21 cellular contexts compared by ENCODE assay signal in genomic region chr12:113477171-113477841, GRCh38. TPM values are rescaled to one million over a fixed set of nuclear protein-coding genes. Genes with fewer than 3 reads are reported as not detected.
A peak's percentile ranks its signal among the peaks of the same experiment; 100 is the strongest.
DNase-seq lines count a peak whose midpoint lies in the region; ATAC-seq and TF ChIP-seq lines count a peak whose summit lies in the region.
"Had no signal": no experiment of that assay in that cellular context is flagged by ENCODE, and none has a peak within 500 bp of the region (broad histone marks: within the 10 kb centered on the region; RNA-seq: fewer than 3 reads in every experiment).

No MANE protein-coding gene starts in this region.

- no peak overlapping the region for H3K9ac ChIP-seq in iPS-18a (ENCODE audit: low read length)
- H3K9ac ChIP-seq: BLaER1 had no signal

- no peak overlapping the region for H3K4me3 Mint-ChIP-seq in T-helper 2 cell treated with Interferon-gamma antibody and Interleukin-4, amounts not matched to agents 5 μg/mL and 100 μg/mL, for 36 hours
- H3K4me3 Mint-ChIP-seq: CD8-positive, alpha-beta memory T cell had no signal

- TF ChIP-seq CTCF in Panc1 (IDR thresholded peaks at IDR 0.05) = no peak
- TF ChIP-seq CTCF in mucosa of descending colon (IDR thresholded peaks at IDR 0.05) = no peak

- H3K36me3 Mint-ChIP-seq in T-helper 2 cell treated with Interferon-gamma antibody and Interleukin-4, amounts not matched to agents 5 μg/mL and 100 μg/mL, for 36 hours (ENCODE audit: low read depth) = no peaks in the 10 kb centered on the region
- H3K36me3 Mint-ChIP-seq: CD8-positive, alpha-beta memory T cell had no signal

- H3K27me3 Mint-ChIP-seq in T-helper 2 cell treated with Interferon-gamma antibody and Interleukin-4, amounts not matched to agents 5 μg/mL and 100 μg/mL, for 36 hours (ENCODE audit: low read depth) = peaks cover 81% of the 10 kb centered on the region

- POLR2A ChIA-PET in Panc1 (lab: Charles Lee) = no interaction called here

- H3K4me1 ChIP-seq in Panc1 (ENCODE audit: control insufficient read depth, insufficient read depth, low read length) (peaks cover 4% of the 10 kb centered on the region; the same call in 1 of the 2 replicates), iPS-18a (ENCODE audit: control insufficient read depth, low read depth, low read length) (peaks cover 43% of the 10 kb centered on the region), mucosa of descending colon (ENCODE audit: low read depth) (no peaks in the 10 kb centered on the region)
- H3K4me1 ChIP-seq: BLaER1, SJSA1 had no signal

- H3K36me3 ChIP-seq in Panc1 (ENCODE audit: control insufficient read depth, insufficient read depth, low read length) (no peaks in the 10 kb centered on the region), iPS-18a (ENCODE audit: control insufficient read depth, low read depth, low read length) (no peaks in the 10 kb centered on the region), mucosa of descending colon (ENCODE audit: low read depth) (no peaks in the 10 kb centered on the region)
- H3K36me3 ChIP-seq: BLaER1, SJSA1 had no signal

- no TSS peak for BruUV-seq in Panc1 (replicated peaks; lab: Mats Ljungman, UMichigan)

- intact Hi-C loops in Panc1 (cut with micrococcal nuclease; ENCODE audit: unreplicated experiment) = no loop called here
- intact Hi-C loops in posterior vena cava (cut with DNase I) = no loop called here
- intact Hi-C loops in mucosa of descending colon (cut with DNase I, micrococcal nuclease) = no loop called here

- ATAC-seq in Panc1 (peak; percentile 47), HG02870 (IDR thresholded peaks at IDR 0.05; ENCODE audit: unreplicated experiment) (no peak), mucosa of descending colon (no peak)
- ATAC-seq: K562, PC-3 had no signal

- no peak for DNase-seq in T-helper 2 cell treated with Interferon-gamma antibody and Interleukin-4, amounts not matched to agents 5 μg/mL and 100 μg/mL, for 36 hours (ENCODE audit: low spot score)
- DNase-seq in T-helper 2 cell = no peak
- DNase-seq in Panc1 (ENCODE audit: low read depth, low spot score) = no peak
- no peak for DNase-seq in posterior vena cava (ENCODE audit: low spot score)
- DNase-seq in SW 1271 (lab: John Stamatoyannopoulos, UW) = no peak
- no peak for DNase-seq in mucosa of descending colon
- DNase-seq: CD8-positive, alpha-beta memory T cell; DMS79; GDM1; HCEC 1CT; NCI-H1417 treated with DMSO at 0.1 percent for 48 hours; NCI-H2029; NCI-H2171 treated with DMSO at 0.1 percent for 48 hours; NCI-H446 treated with DMSO at 0.1 percent for 48 hours; PC-3 had no signal

- H3K27ac Mint-ChIP-seq in T-helper 2 cell treated with Interferon-gamma antibody and Interleukin-4, amounts not matched to agents 5 μg/mL and 100 μg/mL, for 36 hours = peak overlapping the region; percentile 63
- H3K27ac Mint-ChIP-seq: CD8-positive, alpha-beta memory T cell had no signal

- in situ Hi-C loops in Panc1 (cut with HindIII; ENCODE audit: low pct_unique_long_range_greater_than_20kb, low sequenced_read_pairs) = no loop called here

- CTCF ChIA-PET in Panc1 (lab: Charles Lee) = no interaction called here

- H3K9me3 Mint-ChIP-seq in T-helper 2 cell treated with Interferon-gamma antibody and Interleukin-4, amounts not matched to agents 5 μg/mL and 100 μg/mL, for 36 hours = no peaks in the 10 kb centered on the region

- H3K27ac ChIP-seq in Panc1 (ENCODE audit: low read length) (no peak overlapping the region), iPS-18a (ENCODE audit: low read length) (no peak overlapping the region)
- H3K27ac ChIP-seq: BLaER1, SJSA1 had no signal

- no peak overlapping the region for H3K4me3 ChIP-seq in Panc1 (ENCODE audit: low read depth in 2 of 2, low read length in 2 of 2)
- H3K4me3 ChIP-seq in iPS-18a (ENCODE audit: low read length) = peak overlapping the region; percentile 39
- H3K4me3 ChIP-seq in mucosa of descending colon = no peak overlapping the region
- H3K4me3 ChIP-seq: BLaER1, K562, SJSA1 had no signal

- H3K9me3 ChIP-seq in Panc1 (ENCODE audit: control insufficient read depth, insufficient read depth, low read depth, low read length) = no peaks in the 10 kb centered on the region
- H3K9me3 ChIP-seq in iPS-18a (ENCODE audit: control insufficient read depth, low read depth, low read length) = no peaks in the 10 kb centered on the region
- no peaks in the 10 kb centered on the region for H3K9me3 ChIP-seq in mucosa of descending colon

- H3K4me1 Mint-ChIP-seq in T-helper 2 cell treated with Interferon-gamma antibody and Interleukin-4, amounts not matched to agents 5 μg/mL and 100 μg/mL, for 36 hours (ENCODE audit: low read depth) = peaks cover 3% of the 10 kb centered on the region

- H3K27me3 ChIP-seq in Panc1 (ENCODE audit: control insufficient read depth, insufficient read depth, low read length) (peaks cover 42% of the 10 kb centered on the region), iPS-18a (ENCODE audit: control insufficient read depth, insufficient read depth, low read length) (peaks cover 96% of the 10 kb centered on the region)

RNA-seq across cellular contexts. Expression of gene LHX5, which starts 5.6 kb away (rescaled TPM):
- total RNA-seq in Panc1 (2021; ENCODE audit: unreplicated experiment) (not detected), posterior vena cava (not detected), mucosa of descending colon (not detected)
- not detected for polyA plus RNA-seq in Panc1 (2012; ENCODE audit: insufficient read length)
- total RNA-seq: CD8-positive, alpha-beta memory T cell; HT1080; SJSA1 had no signal
- polyA plus RNA-seq: CD8-positive, alpha-beta memory T cell had no signal

RNA-seq across cellular contexts. Expression of gene SDSL, which starts 55.1 kb away (rescaled TPM):
- 5.8 TPM for total RNA-seq in Panc1 (2021; ENCODE audit: unreplicated experiment)
- polyA plus RNA-seq in Panc1 (2012; ENCODE audit: insufficient read length) = 17.2 TPM
- total RNA-seq in posterior vena cava = 1 to 10 TPM; 1.1 to 5.5 TPM
- total RNA-seq in mucosa of descending colon = 10 to 100 TPM in 2 of 3 donors, 1 to 10 TPM in 1; 9.4 to 24.0 (median 15.7) TPM
- polyA plus RNA-seq: CD8-positive, alpha-beta memory T cell had no signal
